Comparison of ENCODE assay signal across 7 cellular contexts in genomic region chr5:141992349-141992963, GRCh38. TPM values are rescaled to one million over a fixed set of nuclear protein-coding genes. Genes with fewer than 3 reads are reported as not detected.
DNase-seq lines count a peak whose midpoint lies in the region; TF ChIP-seq lines count a peak whose summit lies in the region.

No MANE protein-coding gene starts in this region.

- TF ChIP-seq CTCF in GM13977 (IDR thresholded peaks at IDR 0.05; ENCODE audit: extremely low read depth, insufficient read depth, missing control alignments) (peak; percentile 68), RWPE1 (conservative IDR thresholded peaks at IDR 0.05; ENCODE audit: low read depth) (peak; percentile 91), fibroblast of villous mesenchyme (IDR thresholded peaks at IDR 0.05; ENCODE audit: insufficient read depth, low read depth, low read length) (peak; percentile 71), osteocyte (IDR thresholded peaks at IDR 0.05) (peak; percentile 81)

- no peak overlapping the region for H3K27ac Mint-ChIP-seq in osteocyte (ENCODE audit: unreplicated experiment)

- H3K27me3 Mint-ChIP-seq in osteocyte (ENCODE audit: unreplicated experiment) = no peaks in the 10 kb centered on the region

- H3K4me3 ChIP-seq in fibroblast of villous mesenchyme (ENCODE audit: low read depth, low read length) = no peak overlapping the region

- CTCF ChIA-PET in RWPE1 (lab: Yijun Ruan, JAX) = interaction anchor here (0.7 to 1.1 kb wide), 6 partner anchors 33 to 706 kb away, joined by 3 to 6 read pairs (median 4); no protein-coding TSS in a partner anchor

- peak; percentile 58 for DNase-seq in GM13977 (ENCODE audit: low spot score)
- peak in 58 of 76 experiments; percentile 6 to 70 (median 38) for DNase-seq in HUDEP-2 (lab: John Stamatoyannopoulos, UW; ENCODE audit: unreplicated experiment in 76 of 76)
- DNase-seq in RWPE1 (ENCODE audit: low spot score) = peak; percentile 71
- DNase-seq in activated T-helper 1 cell treated with Interleukin-2 at 50 U/mL for 16 hours (ENCODE audit: low read depth) = peak; percentile 54
- DNase-seq in fibroblast of villous mesenchyme (ENCODE audit: low read depth) = peak; percentile 67
- no peak for DNase-seq in osteocyte (ENCODE audit: extremely low spot score, unreplicated experiment)
- peak; percentile 80 for DNase-seq in ureter (ENCODE audit: low spot score)

- H3K27ac ChIP-seq in RWPE1 = no peak overlapping the region

- H3K9me3 Mint-ChIP-seq in osteocyte (ENCODE audit: unreplicated experiment) = no peaks in the 10 kb centered on the region

- POLR2A ChIA-PET in RWPE1 (lab: Yijun Ruan, JAX; ENCODE audit: low non-redundant PET) = no interaction called here

- in situ Hi-C loops in GM13977 (cut with MboI; ENCODE audit: low pct_unique_long_range_greater_than_20kb, low sequenced_read_pairs, unreplicated experiment) = loop anchor here (10.0 kb wide), 1 partner anchor 152 kb away; no protein-coding TSS in a partner anchor

- H3K4me1 Mint-ChIP-seq in osteocyte (ENCODE audit: unreplicated experiment) = no peaks in the 10 kb centered on the region

- H3K36me3 Mint-ChIP-seq in osteocyte (ENCODE audit: unreplicated experiment) = peaks cover 37% of the 10 kb centered on the region

- no peak overlapping the region for H3K4me3 Mint-ChIP-seq in osteocyte (ENCODE audit: unreplicated experiment)

RNA-seq across cellular contexts. Expression of gene GNPDA1, which starts 20.4 kb away (rescaled TPM):
- total RNA-seq in fibroblast of villous mesenchyme (54.8 and 59.6 TPM in 2 replicates), osteocyte (51.4 and 52.0 TPM in 2 replicates), ureter (60.0 TPM)

RNA-seq across cellular contexts. Expression of gene RNF14, which starts 23.6 kb away (rescaled TPM):
- total RNA-seq in fibroblast of villous mesenchyme = 56.7 and 76.9 TPM in 2 replicates
- total RNA-seq in osteocyte = 66.8 and 73.8 TPM in 2 replicates
- 59.3 TPM for total RNA-seq in ureter

RNA-seq across cellular contexts. Expression of gene PCDH12, which starts 34.5 kb away (rescaled TPM):
- total RNA-seq in fibroblast of villous mesenchyme = under 0.01 TPM in 1 of 2 replicates, not detected in the other
- not detected in 2 replicates for total RNA-seq in osteocyte
- 7.4 TPM for total RNA-seq in ureter
